ENCODE assay signal across 8 cellular contexts in the genomic region with DNA sequence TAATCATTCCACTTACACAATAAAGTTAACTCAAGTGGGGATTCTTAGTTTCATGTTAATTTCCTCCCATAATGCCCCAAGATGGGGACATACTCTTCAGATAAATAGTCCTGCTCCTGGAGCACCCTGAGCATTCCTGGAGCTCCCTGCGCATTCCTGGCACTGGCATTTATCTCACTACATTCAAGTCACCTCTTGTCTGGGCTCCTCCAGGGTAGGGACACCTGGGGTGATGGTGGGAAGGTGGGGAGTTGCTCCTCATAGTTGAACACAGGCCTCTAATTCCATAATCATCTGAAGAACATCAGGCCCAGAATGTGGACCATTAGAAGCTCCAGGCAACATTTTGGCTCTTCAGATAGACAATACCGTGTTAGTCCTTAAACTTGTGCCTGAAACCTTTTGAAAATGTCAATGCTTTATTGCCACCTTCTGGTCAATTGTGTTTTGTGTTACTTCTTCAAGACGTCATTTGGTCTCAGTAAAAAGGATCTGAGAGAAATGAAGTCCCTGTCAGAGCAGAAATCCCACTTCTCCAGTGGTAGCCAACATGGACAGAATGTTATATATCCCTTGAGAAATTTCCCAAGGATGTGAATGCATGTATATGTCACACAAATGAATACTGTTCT. TPM values are rescaled to one million over a fixed set of nuclear protein-coding genes. Genes with fewer than 3 reads are reported as not detected.
DNase-seq lines count a peak whose midpoint lies in the region; ATAC-seq and TF ChIP-seq lines count a peak whose summit lies in the region.

No MANE protein-coding gene starts in this region.

- H3K9me2 ChIP-seq in HCT116 (ENCODE audit: insufficient read depth) (no peaks in the 10 kb centered on the region), SU-DHL-6 (replicated peaks; ENCODE audit: insufficient read depth, low read length) (no peaks in the 10 kb centered on the region)

- no peaks in the 10 kb centered on the region for H4K20me1 ChIP-seq in HCT116 (ENCODE audit: insufficient read depth)
- H4K20me1 ChIP-seq in SU-DHL-6 (ENCODE audit: low read depth, low read length), result no peaks in the 10 kb centered on the region

- H3K9me3 ChIP-seq in HCT116 (ENCODE audit: control insufficient read depth in 1 of 2, insufficient read depth in 1 of 2, low read depth in 1 of 2, low read length in 2 of 2) (no peaks in the 10 kb centered on the region), SU-DHL-6 (ENCODE audit: insufficient read depth, low read length) (no peaks in the 10 kb centered on the region)

- intact Hi-C loops in HCT116 (cut with micrococcal nuclease), result loop anchor here (1.0 to 10.0 kb wide), 4 partner anchors 148 to 415 kb away; a partner anchor contains a TSS

- H3K27me3 ChIP-seq in HCT116 (ENCODE audit: insufficient read depth, low read length) (no peaks in the 10 kb centered on the region), SU-DHL-6 (ENCODE audit: low read length) (no peaks in the 10 kb centered on the region)

- no peak for TF ChIP-seq POLR2A in HCT116 (IDR thresholded peaks at IDR 0.05; ENCODE audit: borderline replicate concordance, extremely low read depth, insufficient read depth, insufficient read length)

- POLR2A ChIA-PET in HCT116 (lab: Charles Lee), result interaction anchor here (0.7 to 1.3 kb wide), 2 partner anchors 14 to 148 kb away, joined by 3 to 4 read pairs; a partner anchor contains a TSS

- RAD21 ChIA-PET in HCT116 (lab: Charles Lee; ENCODE audit: low non-redundant PET in 1 of 2, low total read pairs in 2 of 2, uncharacterized antibody in 2 of 2, unreplicated experiment in 2 of 2), result interaction anchor here in 1 of 2 experiments (0.9 kb wide), 1 partner anchor 415 kb away, joined by 3 read pairs; no protein-coding TSS in a partner anchor

- DNase-seq in CD1c-positive myeloid dendritic cell (ENCODE audit: extremely low spot score) (peak; percentile 63), HCT116 (ENCODE audit: low read depth, low spot score) (peak; percentile 57), iPS DF 19.7 (ENCODE audit: low read depth, low spot score) (peak; percentile 17)
- no peak for DNase-seq in stimulated activated naive CD4-positive, alpha-beta T cell treated with Interleukin-2 at 50 U/mL for 16 hours (lab: John Stamatoyannopoulos, UW)
- no peak for DNase-seq in stimulated activated CD4-positive, alpha-beta T cell treated with anti-CD3 and anti-CD28 coated beads, Interleukin-12 subunit alpha, Interleukin-12 subunit beta, amount 100 ng/mL, for 4 hours

- CTCF ChIA-PET in HCT116 (lab: Charles Lee), result interaction anchor here (0.6 to 3.2 kb wide), 11 partner anchors 9 to 416 kb away, joined by 3 to 57 read pairs (median 4); no protein-coding TSS in a partner anchor

- H2AFZ ChIP-seq in HCT116 (ENCODE audit: low read depth, low read length, poor library complexity, severe bottlenecking) (peak overlapping the region; percentile 71), SU-DHL-6 (ENCODE audit: low read depth, low read length, severe bottlenecking) (no peak overlapping the region)

- H3K4me1 ChIP-seq in HCT116 (ENCODE audit: control insufficient read depth in 1 of 2, insufficient read depth in 2 of 2, low read length in 2 of 2), result peaks cover 0 to 5% of the 10 kb centered on the region in 2 experiments; a peak in 1 of 4 replicates

- ATAC-seq in HCT116 (peak; percentile 81), GM18517 (IDR thresholded peaks at IDR 0.05; ENCODE audit: unreplicated experiment) (no peak), GM21786 (IDR thresholded peaks at IDR 0.05; ENCODE audit: unreplicated experiment) (no peak)

- H3K79me2 ChIP-seq in HCT116 (ENCODE audit: insufficient read depth, low read length) (no peaks in the 10 kb centered on the region), SU-DHL-6 (ENCODE audit: insufficient read depth, low read length) (no peaks in the 10 kb centered on the region)

- H3F3A ChIP-seq in SU-DHL-6 (ENCODE audit: insufficient read depth), result no peaks in the 10 kb centered on the region

- H3K9ac ChIP-seq in HCT116 (ENCODE audit: low read length), result no peak overlapping the region
- H3K9ac ChIP-seq in SU-DHL-6 (ENCODE audit: low read length), result no peak overlapping the region

- BruUV-seq in HCT116 (replicated peaks; lab: Mats Ljungman, UMichigan), result no TSS peak

- H3K4me3 ChIP-seq in HCT116 (replicated peaks in 1 of 2; ENCODE audit: low read depth in 1 of 2, low read length in 2 of 2) (no peak overlapping the region), SU-DHL-6 (ENCODE audit: insufficient read depth, low read length, poor library complexity, severe bottlenecking) (no peak overlapping the region)

- H3K4me2 ChIP-seq in HCT116 (ENCODE audit: low read length) (no peak overlapping the region), SU-DHL-6 (ENCODE audit: low read depth, low read length, poor library complexity, severe bottlenecking) (no peak overlapping the region)

- H3K36me3 ChIP-seq in HCT116 (ENCODE audit: control insufficient read depth in 1 of 2, insufficient read depth in 2 of 2, low read length in 2 of 2) (no peaks in the 10 kb centered on the region), SU-DHL-6 (ENCODE audit: low read length) (no peaks in the 10 kb centered on the region)

- TF ChIP-seq CTCF in HCT116 (IDR thresholded peaks at IDR 0.05 in 2 of 3, conservative IDR thresholded peaks at IDR 0.05 in 1 of 3; ENCODE audit: borderline replicate concordance in 1 of 3, insufficient read depth in 1 of 3, low read depth in 2 of 3, low read length in 2 of 3), result peak; percentile 26 to 77 (median 59); a peak in 5 of 6 replicates
- peak; percentile 22 for TF ChIP-seq CTCF in SU-DHL-6 (IDR thresholded peaks at IDR 0.05; ENCODE audit: insufficient read depth, low read length, poor library complexity, severe bottlenecking)

- no peak overlapping the region for H3K27ac ChIP-seq in HCT116 (ENCODE audit: low read depth, low read length)
- H3K27ac ChIP-seq in SU-DHL-6 (ENCODE audit: low read depth, low read length), result no peak overlapping the region

- peak; percentile 81 for TF ChIP-seq RAD21 in HCT116 (IDR thresholded peaks at IDR 0.05; ENCODE audit: low read depth)

TF ChIP-seq in HCT116, 20 proteins besides CTCF, POLR2A, EP300 and RAD21:
- TF ChIP-seq TCF7L2 (IDR thresholded peaks at IDR 0.05; ENCODE audit: borderline replicate concordance, extremely low read depth, insufficient read depth, insufficient read length), result no peak
- TF ChIP-seq, protein P1, sequence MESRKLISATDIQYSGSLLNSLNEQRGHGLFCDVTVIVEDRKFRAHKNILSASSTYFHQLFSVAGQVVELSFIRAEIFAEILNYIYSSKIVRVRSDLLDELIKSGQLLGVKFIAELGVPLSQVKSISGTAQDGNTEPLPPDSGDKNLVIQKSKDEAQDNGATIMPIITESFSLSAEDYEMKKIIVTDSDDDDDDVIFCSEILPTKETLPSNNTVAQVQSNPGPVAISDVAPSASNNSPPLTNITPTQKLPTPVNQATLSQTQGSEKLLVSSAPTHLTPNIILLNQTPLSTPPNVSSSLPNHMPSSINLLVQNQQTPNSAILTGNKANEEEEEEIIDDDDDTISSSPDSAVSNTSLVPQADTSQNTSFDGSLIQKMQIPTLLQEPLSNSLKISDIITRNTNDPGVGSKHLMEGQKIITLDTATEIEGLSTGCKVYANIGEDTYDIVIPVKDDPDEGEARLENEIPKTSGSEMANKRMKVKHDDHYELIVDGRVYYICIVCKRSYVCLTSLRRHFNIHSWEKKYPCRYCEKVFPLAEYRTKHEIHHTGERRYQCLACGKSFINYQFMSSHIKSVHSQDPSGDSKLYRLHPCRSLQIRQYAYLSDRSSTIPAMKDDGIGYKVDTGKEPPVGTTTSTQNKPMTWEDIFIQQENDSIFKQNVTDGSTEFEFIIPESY (IDR thresholded peaks at IDR 0.05; ENCODE audit: extremely low read depth, insufficient replicate concordance, low read length), result no peak
- no peak for TF ChIP-seq ZNF274 (IDR thresholded peaks at IDR 0.05; ENCODE audit: low read depth, low read length)
- TF ChIP-seq POLR2AphosphoS5 (IDR thresholded peaks at IDR 0.05; ENCODE audit: low read depth, low read length), result no peak
- no peak for TF ChIP-seq EZH2phosphoT487 (IDR thresholded peaks at IDR 0.05; ENCODE audit: borderline replicate concordance)
- no peak for TF ChIP-seq ELF1 (IDR thresholded peaks at IDR 0.05; ENCODE audit: borderline replicate concordance, low read depth)
- no peak for TF ChIP-seq JUND (IDR thresholded peaks at IDR 0.05)
- TF ChIP-seq, protein P2, sequence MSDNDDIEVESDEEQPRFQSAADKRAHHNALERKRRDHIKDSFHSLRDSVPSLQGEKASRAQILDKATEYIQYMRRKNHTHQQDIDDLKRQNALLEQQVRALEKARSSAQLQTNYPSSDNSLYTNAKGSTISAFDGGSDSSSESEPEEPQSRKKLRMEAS (IDR thresholded peaks at IDR 0.05), result no peak
- no peak for TF ChIP-seq YY1 (IDR thresholded peaks at IDR 0.05; ENCODE audit: extremely low read depth, insufficient replicate concordance, low read depth, low read length)

RNA-seq across cellular contexts. Expression of a gene that starts 14.2 kb away (rescaled TPM):
- 22.2 TPM for total RNA-seq in HCT116 (2021; ENCODE audit: unreplicated experiment)
- polyA plus RNA-seq in HCT116 (2012), result 7.0 and 7.1 TPM in 2 replicates

Comparison
In these comparisons a context has a peak if more than half of its experiments do, and no peak if none do; other contexts are left out.
1. DNase-seq: peak in CD1c-positive myeloid dendritic cell (single experiment), HCT116 (single experiment) and iPS DF 19.7 (single experiment); none in stimulated activated naive CD4-positive, alpha-beta T cell treated with Interleukin-2 at 50 U/mL for 16 hours (single experiment) and stimulated activated CD4-positive, alpha-beta T cell treated with anti-CD3 and anti-CD28 coated beads, Interleukin-12 subunit alpha, Interleukin-12 subunit beta, amount 100 ng/mL, for 4 hours (single experiment).